8 cellular contexts compared by ENCODE assay signal in the genomic region with DNA sequence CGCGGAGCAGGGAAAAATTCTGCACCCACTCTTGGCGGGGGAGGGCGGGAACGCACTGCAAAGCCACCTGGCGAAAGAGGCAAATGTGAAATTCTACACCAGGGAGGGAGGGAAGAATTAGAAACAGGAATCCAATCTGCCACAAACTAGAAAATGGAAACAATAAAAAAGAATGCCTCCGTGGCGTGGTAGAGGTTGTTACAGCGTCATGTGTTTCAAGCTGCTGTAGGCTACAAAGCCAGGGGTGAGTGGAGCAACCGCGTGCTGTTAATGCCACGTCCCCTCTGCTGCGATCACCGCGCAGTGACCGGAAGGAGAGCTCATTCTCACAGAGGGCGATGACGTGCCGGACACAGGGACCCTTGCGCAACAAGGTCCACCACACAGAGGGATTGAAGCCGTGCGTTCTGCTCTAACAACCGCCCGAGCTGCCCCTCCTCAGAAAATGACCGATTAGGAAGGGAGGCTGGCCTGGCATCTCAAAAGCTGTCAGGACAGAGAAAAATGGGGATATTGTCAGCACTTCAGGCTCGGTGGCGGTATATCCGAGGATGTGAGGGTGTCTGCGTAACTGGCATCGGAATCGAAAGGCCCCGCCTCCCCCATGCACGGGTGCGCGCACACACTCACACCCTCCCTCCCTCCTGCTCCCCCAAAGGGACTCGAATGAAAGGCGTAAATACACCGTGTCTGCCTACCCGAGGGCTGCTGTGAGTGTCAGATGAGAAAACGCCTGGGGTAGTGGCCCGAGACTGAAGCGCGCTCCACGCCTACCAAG.
A peak's percentile ranks its signal among the peaks of the same experiment; 100 is the strongest.
DNase-seq lines count a peak whose midpoint lies in the region; ATAC-seq, FAIRE-seq and TF ChIP-seq lines count a peak whose summit lies in the region.

No MANE protein-coding gene starts in this region.

- no peaks in the 10 kb centered on the region for H3K9me3 Mint-ChIP-seq in T-helper 2 cell treated with Interferon-gamma antibody and Interleukin-4, amounts not matched to agents 5 μg/mL and 100 μg/mL, for 36 hours

- H3K4me2 ChIP-seq in GM12878 (ENCODE audit: control insufficient read depth, insufficient read depth): peak overlapping the region; percentile 56

- no peak overlapping the region for H2AFZ ChIP-seq in GM12878 (ENCODE audit: control insufficient read depth, low read depth, low read length)

- no peaks in the 10 kb centered on the region for H3K36me3 ChIP-seq in GM12878 (ENCODE audit: control insufficient read depth in 2 of 2, insufficient read depth in 2 of 2, low read length in 1 of 2)

- peaks cover 46% of the 10 kb centered on the region for H3K27me3 Mint-ChIP-seq in T-helper 2 cell treated with Interferon-gamma antibody and Interleukin-4, amounts not matched to agents 5 μg/mL and 100 μg/mL, for 36 hours (ENCODE audit: low read depth)

- H3K4me1 ChIP-seq in GM12878 (ENCODE audit: control insufficient read depth, insufficient read depth, low read length): peaks cover 5% of the 10 kb centered on the region

- no peaks in the 10 kb centered on the region for H3K79me2 ChIP-seq in GM12878 (ENCODE audit: control insufficient read depth, insufficient read depth, low read length)

- intact Hi-C loops in GM12878 (cut with micrococcal nuclease; ENCODE audit: unreplicated experiment): loop anchor here (10.0 kb wide), 1 partner anchor 53 kb away; no protein-coding TSS in a partner anchor

- H3K4me1 Mint-ChIP-seq in T-helper 2 cell treated with Interferon-gamma antibody and Interleukin-4, amounts not matched to agents 5 μg/mL and 100 μg/mL, for 36 hours (ENCODE audit: low read depth): peaks cover 35% of the 10 kb centered on the region

- TF ChIP-seq EP300 in GM12878 (IDR thresholded peaks at IDR 0.05; ENCODE audit: borderline replicate concordance in 1 of 2, control insufficient read depth in 1 of 2, low read depth in 2 of 2, low read length in 2 of 2): no peak

- TF ChIP-seq CTCF in GM12878 (IDR thresholded peaks at IDR 0.05 in 2 of 3, conservative IDR thresholded peaks at IDR 0.05 in 1 of 3; ENCODE audit: control insufficient read depth in 2 of 3, extremely low read depth in 1 of 3, insufficient read depth in 1 of 3, low read depth in 3 of 3, low read length in 3 of 3): no peak

- H4K20me1 ChIP-seq in GM12878 (ENCODE audit: control insufficient read depth, insufficient read depth): no peaks in the 10 kb centered on the region; the same call in 1 of the 2 replicates

- no peaks in the 10 kb centered on the region; the same call in 2 of the 3 replicates for H3K9me3 ChIP-seq in GM12878 (replicated peaks; ENCODE audit: control insufficient read depth, insufficient read depth, low read length)

- no peak for FAIRE-seq in GM12878 (lab: Jason Lieb, UNC)

- RAD21 ChIA-PET in GM12878 (lab: Charles Lee; ENCODE audit: unreplicated experiment): interaction anchor here (1.3 kb wide), 1 partner anchor 71 kb away, joined by 5 read pairs; a partner anchor contains a TSS

- TF ChIP-seq POLR2A in GM12878 (IDR thresholded peaks at IDR 0.05; ENCODE audit: low read depth, low read length): no peak

- H3K4me3 ChIP-seq in GM12878: no peak overlapping the region

- SMC1A ChIA-PET in GM12878 (lab: Charles Lee; ENCODE audit: uncharacterized antibody, unreplicated experiment): interaction anchor here (0.9 to 1.7 kb wide), 3 partner anchors 20 to 67 kb away, joined by 3 to 9 read pairs (median 7); no protein-coding TSS in a partner anchor

- H3K36me3 Mint-ChIP-seq in T-helper 2 cell treated with Interferon-gamma antibody and Interleukin-4, amounts not matched to agents 5 μg/mL and 100 μg/mL, for 36 hours (ENCODE audit: low read depth): no peaks in the 10 kb centered on the region

- WGBS in GM12878 (ENCODE audit: insufficient coverage, insufficient replicate concordance, low lambda C conversion rate, missing lambda C conversion rate): 9% methylated on average over 44 of the region's 44 CpGs

- in situ Hi-C loops in GM12878 (cut with MboI): no loop called here

- no peak overlapping the region for H3K27ac ChIP-seq in GM12878 (ENCODE audit: control insufficient read depth, insufficient read depth)

- POLR2A ChIA-PET in GM12878 (lab: Charles Lee): no interaction called here

- H3K9ac ChIP-seq in GM12878 (ENCODE audit: control insufficient read depth, insufficient read depth, low read length): no peak overlapping the region

- H3K27ac Mint-ChIP-seq in T-helper 2 cell treated with Interferon-gamma antibody and Interleukin-4, amounts not matched to agents 5 μg/mL and 100 μg/mL, for 36 hours: peak overlapping the region; percentile 79

- H3K4me3 Mint-ChIP-seq in T-helper 2 cell treated with Interferon-gamma antibody and Interleukin-4, amounts not matched to agents 5 μg/mL and 100 μg/mL, for 36 hours: peak overlapping the region; percentile 80

- CTCF ChIA-PET in GM12878 (lab: Yijun Ruan, JAX): interaction anchor here (1.6 kb wide), 1 partner anchor 53 kb away, joined by 5 read pairs; no protein-coding TSS in a partner anchor

- ATAC-seq in GM12878 (peak; percentile 72), GM21390 (IDR thresholded peaks at IDR 0.05; ENCODE audit: unreplicated experiment) (no peak), GM21367 (IDR thresholded peaks at IDR 0.05; ENCODE audit: unreplicated experiment) (no peak)

- TF ChIP-seq RAD21 in GM12878 (IDR thresholded peaks at IDR 0.05; ENCODE audit: insufficient read depth, low read depth, low read length): no peak

- BruUV-seq in GM12878 (replicated peaks; lab: Mats Ljungman, UMichigan): no TSS peak

- DNase-seq in NCI-H187 (lab: John Stamatoyannopoulos, UW) (peak; percentile 62 to 72), NCI-H187 treated with DMSO at 0.1 percent for 48 hours (lab: John Stamatoyannopoulos, UW) (no peak), GM12878 (ENCODE audit: low read depth, low spot score) (no peak), hypothalamus (lab: John Stamatoyannopoulos, UW) (peak in 42 of 51 donors; percentile 20 to 85 (median 59)), retina (peak; percentile 86)
- DNase-seq in T-helper 2 cell treated with Interferon-gamma antibody and Interleukin-4, amounts not matched to agents 5 μg/mL and 100 μg/mL, for 36 hours (ENCODE audit: low spot score): peak; percentile 49

- H3K27me3 ChIP-seq in GM12878 (replicated peaks in 1 of 2; ENCODE audit: control insufficient read depth in 2 of 2, insufficient read depth in 2 of 2, low read length in 1 of 2): peaks cover 2 to 18% of the 10 kb centered on the region in 2 experiments

TF ChIP-seq in GM12878, 131 proteins besides CTCF, POLR2A, EP300 and RAD21:
- TF ChIP-seq ETV6 (conservative IDR thresholded peaks at IDR 0.05 in 1 of 2, IDR thresholded peaks at IDR 0.05 in 1 of 2; ENCODE audit: borderline replicate concordance in 1 of 2, low read depth in 1 of 2) (no peak), CEBPB (IDR thresholded peaks at IDR 0.05; ENCODE audit: borderline replicate concordance in 1 of 2, low read depth in 2 of 2, low read length in 2 of 2) (0 out of 4 replicates have a peak, but pooled peaks of 1 of the 2 experiments have one; percentile 38), RUNX3 (IDR thresholded peaks at IDR 0.05; ENCODE audit: low read length) (no peak), KLF5 (IDR thresholded peaks at IDR 0.05; ENCODE audit: partially characterized antibody) (no peak), BHLHE40 (IDR thresholded peaks at IDR 0.05; ENCODE audit: borderline replicate concordance in 1 of 2, low read depth in 2 of 2, low read length in 1 of 2) (peak; percentile 38 to 79; a peak in 2 of 4 replicates)
- TF ChIP-seq, protein P1, sequence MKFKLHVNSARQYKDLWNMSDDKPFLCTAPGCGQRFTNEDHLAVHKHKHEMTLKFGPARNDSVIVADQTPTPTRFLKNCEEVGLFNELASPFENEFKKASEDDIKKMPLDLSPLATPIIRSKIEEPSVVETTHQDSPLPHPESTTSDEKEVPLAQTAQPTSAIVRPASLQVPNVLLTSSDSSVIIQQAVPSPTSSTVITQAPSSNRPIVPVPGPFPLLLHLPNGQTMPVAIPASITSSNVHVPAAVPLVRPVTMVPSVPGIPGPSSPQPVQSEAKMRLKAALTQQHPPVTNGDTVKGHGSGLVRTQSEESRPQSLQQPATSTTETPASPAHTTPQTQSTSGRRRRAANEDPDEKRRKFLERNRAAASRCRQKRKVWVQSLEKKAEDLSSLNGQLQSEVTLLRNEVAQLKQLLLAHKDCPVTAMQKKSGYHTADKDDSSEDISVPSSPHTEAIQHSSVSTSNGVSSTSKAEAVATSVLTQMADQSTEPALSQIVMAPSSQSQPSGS (IDR thresholded peaks at IDR 0.05; ENCODE audit: low read length): no peak

Comparison
In these comparisons a context has a peak if more than half of its experiments do, and no peak if none do; other contexts are left out.
1. DNase-seq: peak in NCI-H187 (2 of 2), T-helper 2 cell treated with Interferon-gamma antibody and Interleukin-4, amounts not matched to agents 5 μg/mL and 100 μg/mL, for 36 hours (single experiment), hypothalamus (42 of 51) and retina (single experiment); none in NCI-H187 treated with DMSO at 0.1 percent for 48 hours (single experiment) and GM12878 (single experiment).